ENCODE assay signal across 1 cellular context in genomic region chr12:122064034-122064777, GRCh38.
TF ChIP-seq lines count a peak whose summit lies in the region.

No MANE protein-coding gene starts in this region.

TF ChIP-seq in K562, 482 proteins besides CTCF, POLR2A, EP300 and RAD21 (continued from another document and continues in another):
- TF ChIP-seq TFE3 (CRISPR knock-in tag; IDR thresholded peaks at IDR 0.05) (no peak), FOXK2 (conservative IDR thresholded peaks at IDR 0.05 in 1 of 2, IDR thresholded peaks at IDR 0.05 in 1 of 2; ENCODE audit: low read depth in 2 of 2) (peak; percentile 59 to 82), ZBED1 (IDR thresholded peaks at IDR 0.05) (no peak), ELF4 (CRISPR knock-in tag; IDR thresholded peaks at IDR 0.05) (peak; percentile 81; the same call in 1 of the 2 replicates), NFXL1 (CRISPR knock-in tag; IDR thresholded peaks at IDR 0.05) (peak; percentile 86), IFI16 (CRISPR knock-in tag; IDR thresholded peaks at IDR 0.05) (peak; percentile 34; the same call in 1 of the 2 replicates), KAT2B (IDR thresholded peaks at IDR 0.05; ENCODE audit: low read depth, low read length) (no peak), OTX1 (CRISPR knock-in tag; IDR thresholded peaks at IDR 0.05) (no peak; the same call in 1 of the 2 replicates), CREB3 (tag; conservative IDR thresholded peaks at IDR 0.05; ENCODE audit: low read depth) (peak; percentile 97), ZNF431 (CRISPR knock-in tag; IDR thresholded peaks at IDR 0.05) (no peak), TAF1 (IDR thresholded peaks at IDR 0.05; ENCODE audit: control insufficient read depth, extremely low read depth, insufficient read depth, low read length, severe bottlenecking) (peak; percentile 58), SOX6 (IDR thresholded peaks at IDR 0.05) (no peak; the same call in 1 of the 2 replicates), TBP (optimal IDR thresholded peaks at IDR 0.05; ENCODE audit: low read depth, low read length) (peak; percentile 85), EZH2 (IDR thresholded peaks at IDR 0.05; ENCODE audit: borderline replicate concordance, low read depth, low read length) (no peak), ZNF699 (CRISPR knock-in tag; IDR thresholded peaks at IDR 0.05; ENCODE audit: insufficient replicate concordance) (no peak), GABPB1 (CRISPR knock-in tag; IDR thresholded peaks at IDR 0.05) (peak; percentile 58), KDM2B (CRISPR knock-in tag; IDR thresholded peaks at IDR 0.05) (0 out of 2 replicates have a peak, but pooled peaks have one; percentile 4), HNRNPLL (IDR thresholded peaks at IDR 0.05; ENCODE audit: low read depth, low read length, poor library complexity, severe bottlenecking) (peak; percentile 65), HEY1 (CRISPR knock-in tag; IDR thresholded peaks at IDR 0.05; ENCODE audit: borderline replicate concordance) (no peak), TEAD4 (IDR thresholded peaks at IDR 0.05; ENCODE audit: low read length) (peak; percentile 50), TEAD4 (CRISPR knock-in tag; IDR thresholded peaks at IDR 0.05; ENCODE audit: borderline replicate concordance) (no peak), ZNF644 (tag; IDR thresholded peaks at IDR 0.05; ENCODE audit: low read depth) (peak; percentile 89), GTF2A2 (tag; IDR thresholded peaks at IDR 0.05) (no peak), SRSF3 (IDR thresholded peaks at IDR 0.05; ENCODE audit: insufficient read depth, low read length) (no peak), RCOR1 (IDR thresholded peaks at IDR 0.05; ENCODE audit: borderline replicate concordance in 1 of 2, low read depth in 2 of 2, low read length in 2 of 2) (peak in 1 of 2 experiments; percentile 87; a peak in 2 of 4 replicates), HIVEP1 (CRISPR knock-in tag; IDR thresholded peaks at IDR 0.05) (peak; percentile 83; the same call in 1 of the 2 replicates), ZNF124 (CRISPR knock-in tag; IDR thresholded peaks at IDR 0.05) (no peak), TCF7 (IDR thresholded peaks at IDR 0.05; ENCODE audit: borderline replicate concordance) (no peak; the same call in 1 of the 2 replicates), SMARCE1 (IDR thresholded peaks at IDR 0.05) (no peak), ZNF57 (CRISPR knock-in tag; IDR thresholded peaks at IDR 0.05) (no peak), PPARD (CRISPR knock-in tag; IDR thresholded peaks at IDR 0.05) (no peak), MNT (conservative IDR thresholded peaks at IDR 0.05) (peak; percentile 91 to 92), CBX8 (IDR thresholded peaks at IDR 0.05; ENCODE audit: borderline replicate concordance, extremely low read depth, low read depth, low read length, poor library complexity, severe bottlenecking) (no peak), CREBBP (IDR thresholded peaks at IDR 0.05; ENCODE audit: low read depth, low read length) (no peak), XRCC3 (IDR thresholded peaks at IDR 0.05) (no peak), MTA2 (IDR thresholded peaks at IDR 0.05; ENCODE audit: low read depth) (no peak), HDAC6 (IDR thresholded peaks at IDR 0.05; ENCODE audit: low read depth, low read length) (no peak), TEAD1 (CRISPR knock-in tag; IDR thresholded peaks at IDR 0.05) (peak; percentile 84 to 90; a peak in 3 of 4 replicates), ZNF24 (IDR thresholded peaks at IDR 0.05) (no peak; the same call in 1 of the 2 replicates), ZNF830 (CRISPR knock-in tag; IDR thresholded peaks at IDR 0.05) (no peak), MEIS2 (IDR thresholded peaks at IDR 0.05; ENCODE audit: partially characterized antibody) (peak; percentile 57), IRF2 (CRISPR knock-in tag; IDR thresholded peaks at IDR 0.05) (no peak), ZNF253 (CRISPR knock-in tag; conservative IDR thresholded peaks at IDR 0.05) (no peak), SLC30A9 (CRISPR knock-in tag; IDR thresholded peaks at IDR 0.05) (no peak), FOXP1 (CRISPR knock-in tag; IDR thresholded peaks at IDR 0.05) (peak; percentile 87), SREBF1 (IDR thresholded peaks at IDR 0.05; ENCODE audit: borderline replicate concordance, low read depth, low read length) (no peak; the same call in 1 of the 2 replicates), FOXK1 (CRISPR knock-in tag; IDR thresholded peaks at IDR 0.05; ENCODE audit: borderline replicate concordance) (no peak), MAFF (IDR thresholded peaks at IDR 0.05; ENCODE audit: low read length) (no peak), MAFG (tag; conservative IDR thresholded peaks at IDR 0.05) (peak; percentile 41), TAF15 (IDR thresholded peaks at IDR 0.05; ENCODE audit: low read depth, low read length) (no peak), POLR2AphosphoS2 (IDR thresholded peaks at IDR 0.05; ENCODE audit: low read length) (no peak), CREB5 (CRISPR knock-in tag; IDR thresholded peaks at IDR 0.05) (no peak), CHD2 (IDR thresholded peaks at IDR 0.05; ENCODE audit: low read depth, low read length) (peak; percentile 72), RFX5 (IDR thresholded peaks at IDR 0.05; ENCODE audit: low read depth, low read length) (no peak), SIN3B (IDR thresholded peaks at IDR 0.05; ENCODE audit: low read depth) (no peak; the same call in 1 of the 2 replicates), NCOR1 (IDR thresholded peaks at IDR 0.05) (no peak), HMG20A (CRISPR knock-in tag; conservative IDR thresholded peaks at IDR 0.05) (no peak), ADNP (tag; IDR thresholded peaks at IDR 0.05) (no peak)
- TF ChIP-seq, protein P1, sequence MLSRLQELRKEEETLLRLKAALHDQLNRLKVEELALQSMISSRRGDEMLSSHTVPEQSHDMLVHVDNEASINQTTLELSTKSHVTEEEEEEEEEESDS (CRISPR knock-in tag; IDR thresholded peaks at IDR 0.05): no peak
- TF ChIP-seq, protein P2, sequence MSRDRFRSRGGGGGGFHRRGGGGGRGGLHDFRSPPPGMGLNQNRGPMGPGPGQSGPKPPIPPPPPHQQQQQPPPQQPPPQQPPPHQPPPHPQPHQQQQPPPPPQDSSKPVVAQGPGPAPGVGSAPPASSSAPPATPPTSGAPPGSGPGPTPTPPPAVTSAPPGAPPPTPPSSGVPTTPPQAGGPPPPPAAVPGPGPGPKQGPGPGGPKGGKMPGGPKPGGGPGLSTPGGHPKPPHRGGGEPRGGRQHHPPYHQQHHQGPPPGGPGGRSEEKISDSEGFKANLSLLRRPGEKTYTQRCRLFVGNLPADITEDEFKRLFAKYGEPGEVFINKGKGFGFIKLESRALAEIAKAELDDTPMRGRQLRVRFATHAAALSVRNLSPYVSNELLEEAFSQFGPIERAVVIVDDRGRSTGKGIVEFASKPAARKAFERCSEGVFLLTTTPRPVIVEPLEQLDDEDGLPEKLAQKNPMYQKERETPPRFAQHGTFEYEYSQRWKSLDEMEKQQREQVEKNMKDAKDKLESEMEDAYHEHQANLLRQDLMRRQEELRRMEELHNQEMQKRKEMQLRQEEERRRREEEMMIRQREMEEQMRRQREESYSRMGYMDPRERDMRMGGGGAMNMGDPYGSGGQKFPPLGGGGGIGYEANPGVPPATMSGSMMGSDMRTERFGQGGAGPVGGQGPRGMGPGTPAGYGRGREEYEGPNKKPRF (IDR thresholded peaks at IDR 0.05; ENCODE audit: low read depth, low read length): no peak
- TF ChIP-seq, protein P3, sequence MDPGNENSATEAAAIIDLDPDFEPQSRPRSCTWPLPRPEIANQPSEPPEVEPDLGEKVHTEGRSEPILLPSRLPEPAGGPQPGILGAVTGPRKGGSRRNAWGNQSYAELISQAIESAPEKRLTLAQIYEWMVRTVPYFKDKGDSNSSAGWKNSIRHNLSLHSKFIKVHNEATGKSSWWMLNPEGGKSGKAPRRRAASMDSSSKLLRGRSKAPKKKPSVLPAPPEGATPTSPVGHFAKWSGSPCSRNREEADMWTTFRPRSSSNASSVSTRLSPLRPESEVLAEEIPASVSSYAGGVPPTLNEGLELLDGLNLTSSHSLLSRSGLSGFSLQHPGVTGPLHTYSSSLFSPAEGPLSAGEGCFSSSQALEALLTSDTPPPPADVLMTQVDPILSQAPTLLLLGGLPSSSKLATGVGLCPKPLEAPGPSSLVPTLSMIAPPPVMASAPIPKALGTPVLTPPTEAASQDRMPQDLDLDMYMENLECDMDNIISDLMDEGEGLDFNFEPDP (CRISPR knock-in tag; IDR thresholded peaks at IDR 0.05): 0 out of 2 replicates have a peak, but pooled peaks have one; percentile 86
- TF ChIP-seq, protein P4, sequence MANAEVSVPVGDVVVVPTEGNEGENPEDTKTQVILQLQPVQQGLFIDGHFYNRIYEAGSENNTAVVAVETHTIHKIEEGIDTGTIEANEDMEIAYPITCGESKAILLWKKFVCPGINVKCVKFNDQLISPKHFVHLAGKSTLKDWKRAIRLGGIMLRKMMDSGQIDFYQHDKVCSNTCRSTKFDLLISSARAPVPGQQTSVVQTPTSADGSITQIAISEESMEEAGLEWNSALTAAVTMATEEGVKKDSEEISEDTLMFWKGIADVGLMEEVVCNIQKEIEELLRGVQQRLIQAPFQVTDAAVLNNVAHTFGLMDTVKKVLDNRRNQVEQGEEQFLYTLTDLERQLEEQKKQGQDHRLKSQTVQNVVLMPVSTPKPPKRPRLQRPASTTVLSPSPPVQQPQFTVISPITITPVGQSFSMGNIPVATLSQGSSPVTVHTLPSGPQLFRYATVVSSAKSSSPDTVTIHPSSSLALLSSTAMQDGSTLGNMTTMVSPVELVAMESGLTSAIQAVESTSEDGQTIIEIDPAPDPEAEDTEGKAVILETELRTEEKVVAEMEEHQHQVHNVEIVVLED (CRISPR knock-in tag; IDR thresholded peaks at IDR 0.05): peak; percentile 27; the same call in 1 of the 2 replicates
- TF ChIP-seq, protein P5, sequence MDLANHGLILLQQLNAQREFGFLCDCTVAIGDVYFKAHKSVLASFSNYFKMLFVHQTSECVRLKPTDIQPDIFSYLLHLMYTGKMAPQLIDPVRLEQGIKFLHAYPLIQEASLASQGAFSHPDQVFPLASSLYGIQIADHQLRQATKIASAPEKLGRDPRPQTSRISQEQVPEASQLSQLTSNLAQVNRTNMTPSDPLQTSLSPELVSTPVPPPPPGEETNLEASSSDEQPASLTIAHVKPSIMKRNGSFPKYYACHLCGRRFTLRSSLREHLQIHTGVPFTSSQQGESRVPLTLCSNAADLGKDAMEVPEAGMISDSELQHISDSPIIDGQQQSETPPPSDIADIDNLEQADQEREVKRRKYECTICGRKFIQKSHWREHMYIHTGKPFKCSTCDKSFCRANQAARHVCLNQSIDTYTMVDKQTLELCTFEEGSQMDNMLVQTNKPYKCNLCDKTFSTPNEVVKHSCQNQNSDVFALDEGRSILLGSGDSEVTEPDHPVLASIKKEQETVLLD (IDR thresholded peaks at IDR 0.05): peak; percentile 23; the same call in 1 of the 2 replicates
